Comparison of ENCODE assay signal across 20 cellular contexts in the genomic region with DNA sequence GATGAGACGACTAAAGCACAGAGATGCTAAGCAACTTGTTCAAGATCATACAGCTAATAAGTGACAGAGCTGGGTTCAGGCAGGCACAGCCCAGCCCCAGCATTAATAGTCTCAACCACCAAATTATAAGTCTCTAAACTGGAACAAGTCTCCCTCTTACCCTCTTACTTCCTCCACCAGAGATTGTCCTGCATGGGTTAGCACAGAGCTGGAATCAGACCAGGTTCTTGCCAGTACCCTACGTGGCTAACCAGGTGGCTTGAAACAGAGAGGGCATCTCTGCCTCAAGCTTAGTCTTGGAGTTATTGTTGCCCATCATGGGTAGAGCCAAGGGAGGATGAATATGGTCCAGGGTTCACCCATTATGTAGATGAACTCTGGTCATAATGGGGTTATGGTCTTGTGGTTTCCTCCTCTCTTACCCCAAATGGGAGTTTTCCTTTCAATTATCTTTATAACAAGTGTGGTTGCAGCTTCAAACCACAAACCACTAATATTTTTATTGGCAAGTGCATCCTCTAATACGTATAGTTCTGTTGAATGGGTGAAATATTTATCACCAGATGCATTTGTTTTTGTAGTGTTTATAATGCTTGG. TPM values are rescaled to one million over a fixed set of nuclear protein-coding genes. Genes with fewer than 3 reads are reported as not detected.
DNase-seq lines count a peak whose midpoint lies in the region; ATAC-seq and TF ChIP-seq lines count a peak whose summit lies in the region.
"Had no signal": no experiment of that assay in that cellular context is flagged by ENCODE, and none has a peak within 500 bp of the region (broad histone marks: within the 10 kb centered on the region; RNA-seq: fewer than 3 reads in every experiment).

No MANE protein-coding gene starts in this region.

- POLR2A ChIA-PET in naive thymus-derived CD4-positive, alpha-beta T cell (lab: Charles Lee), result no interaction called here

- no peak overlapping the region for H3K27ac Mint-ChIP-seq in naive thymus-derived CD4-positive, alpha-beta T cell

- H3K9ac ChIP-seq in mammary epithelial cell (ENCODE audit: insufficient read depth, low read length), result no peak overlapping the region

- dilution Hi-C loops in mammary epithelial cell (cut with HindIII; ENCODE audit: low sequenced_read_pairs), result no loop called here

- TF ChIP-seq CTCF in mammary epithelial cell (conservative IDR thresholded peaks at IDR 0.05 in 1 of 2, IDR thresholded peaks at IDR 0.05 in 1 of 2; ENCODE audit: extremely low read depth in 1 of 2, insufficient read depth in 1 of 2, low read depth in 1 of 2, low read length in 2 of 2) (no peak), heart left ventricle (IDR thresholded peaks at IDR 0.05) (no peak)

- H3K9me3 ChIP-seq in mammary epithelial cell (replicated peaks; ENCODE audit: insufficient read depth, low read length), result no peaks in the 10 kb centered on the region
- H3K9me3 ChIP-seq in naive thymus-derived CD4-positive, alpha-beta T cell (ENCODE audit: control insufficient read depth in 2 of 3, low read length in 3 of 3), result no peaks in the 10 kb centered on the region
- H3K9me3 ChIP-seq in heart left ventricle, result no peaks in the 10 kb centered on the region
- H3K9me3 ChIP-seq: ascending aorta, Caco-2 had no signal

- peaks cover 32% of the 10 kb centered on the region for H3K4me1 ChIP-seq in mammary epithelial cell (ENCODE audit: insufficient read depth, low read length)
- peaks cover 0 to 13% of the 10 kb centered on the region in 2 donors for H3K4me1 ChIP-seq in naive thymus-derived CD4-positive, alpha-beta T cell (ENCODE audit: control insufficient read depth in 2 of 2, insufficient read depth in 2 of 2, low read length in 2 of 2)
- H3K4me1 ChIP-seq in heart left ventricle, result peaks cover 0 to 7% (median 0%) of the 10 kb centered on the region in 12 donors

- H3K4me3 ChIP-seq in mammary epithelial cell (replicated peaks in 1 of 3; ENCODE audit: insufficient read depth in 1 of 3, low read depth in 2 of 3, low read length in 3 of 3) (no peak overlapping the region), heart left ventricle (no peak overlapping the region)
- no peak overlapping the region for H3K4me3 ChIP-seq in naive thymus-derived CD4-positive, alpha-beta T cell (ENCODE audit: low read length)
- H3K4me3 ChIP-seq: ascending aorta, dorsolateral prefrontal cortex, hepatocyte had no signal

- H4K20me1 ChIP-seq in mammary epithelial cell (ENCODE audit: insufficient read depth, low read length), result no peaks in the 10 kb centered on the region

- BruUV-seq in mammary epithelial cell (replicated peaks; lab: Mats Ljungman, UMichigan), result no TSS peak

- no peak overlapping the region for H3K4me3 Mint-ChIP-seq in naive thymus-derived CD4-positive, alpha-beta T cell
- H3K4me3 Mint-ChIP-seq: stimulated activated naive CD8-positive, alpha-beta T cell treated with anti-CD3 and anti-CD28 coated beads, Interleukin-15, amount 100 ng/mL, for 72 hours had no signal

- intact Hi-C loops in mammary epithelial cell (cut with micrococcal nuclease) (no loop called here), heart left ventricle (cut with DNase I) (loop anchor here in 2 of 10 donors (10.0 kb wide), 2 partner anchors 241 to 549 kb away; partner anchors contain the start of gene TBC1D2 (in 1 of the 2))
- intact Hi-C loops in naive thymus-derived CD4-positive, alpha-beta T cell (cut with micrococcal nuclease), result no loop called here

- 37% methylated on average over 3 of the region's 3 CpGs for WGBS in mammary epithelial cell (ENCODE audit: low coverage, missing lambda C conversion rate)
- 57 to 70% (median 67%) methylated on average over 3 of the region's 3 CpGs for WGBS in heart left ventricle, 4 donors

- H3K27ac ChIP-seq in mammary epithelial cell (ENCODE audit: insufficient read depth, low read depth, low read length) (no peak overlapping the region), heart left ventricle (no peak overlapping the region)
- no peak overlapping the region for H3K27ac ChIP-seq in naive thymus-derived CD4-positive, alpha-beta T cell (ENCODE audit: low read depth, low read length)
- H3K27ac ChIP-seq: dorsolateral prefrontal cortex had no signal

- H3K9me3 Mint-ChIP-seq in naive thymus-derived CD4-positive, alpha-beta T cell, result no peaks in the 10 kb centered on the region
- H3K9me3 Mint-ChIP-seq: stimulated activated naive CD8-positive, alpha-beta T cell treated with anti-CD3 and anti-CD28 coated beads, Interleukin-15, amount 100 ng/mL, for 72 hours had no signal

- no peaks in the 10 kb centered on the region for H3K36me3 ChIP-seq in mammary epithelial cell (ENCODE audit: insufficient read depth, low read length)
- no peaks in the 10 kb centered on the region for H3K36me3 ChIP-seq in naive thymus-derived CD4-positive, alpha-beta T cell (ENCODE audit: control insufficient read depth in 2 of 3, insufficient read depth in 3 of 3, low read length in 3 of 3)
- H3K36me3 ChIP-seq in heart left ventricle, result no peaks in the 10 kb centered on the region
- H3K36me3 ChIP-seq: ascending aorta had no signal

- CTCF ChIA-PET in mammary epithelial cell (lab: Charles Lee; ENCODE audit: low non-redundant PET), result no interaction called here
- CTCF ChIA-PET in naive thymus-derived CD4-positive, alpha-beta T cell (lab: Charles Lee), result interaction anchor here (0.6 to 1.4 kb wide), 3 partner anchors 9 to 207 kb away, joined by 3 to 5 read pairs (median 3); no protein-coding TSS in a partner anchor

- H3K4me1 Mint-ChIP-seq in naive thymus-derived CD4-positive, alpha-beta T cell, result peaks cover 0 to 28% (median 0%) of the 10 kb centered on the region in 7 donors

- H3K79me2 ChIP-seq in mammary epithelial cell (ENCODE audit: insufficient read depth, low read length), result no peaks in the 10 kb centered on the region
- H3K79me2 ChIP-seq: hepatocyte had no signal

- no peak overlapping the region for H3K4me2 ChIP-seq in mammary epithelial cell (ENCODE audit: insufficient read depth, low read depth, low read length)
- H3K4me2 ChIP-seq: hepatocyte had no signal

- H3K36me3 Mint-ChIP-seq in naive thymus-derived CD4-positive, alpha-beta T cell, result peaks cover 0 to 6% (median 0%) of the 10 kb centered on the region in 5 donors

- peaks cover 10% of the 10 kb centered on the region for H3K27me3 ChIP-seq in mammary epithelial cell (ENCODE audit: insufficient read depth, low read length)
- H3K27me3 ChIP-seq in naive thymus-derived CD4-positive, alpha-beta T cell (ENCODE audit: control insufficient read depth in 2 of 2, insufficient read depth in 2 of 2, low read length in 2 of 2), result no peaks in the 10 kb centered on the region
- peaks cover 0 to 23% (median 0%) of the 10 kb centered on the region in 9 donors for H3K27me3 ChIP-seq in heart left ventricle
- H3K27me3 ChIP-seq: ascending aorta, dorsolateral prefrontal cortex, hepatocyte had no signal

- DNase-seq in Daoy (ENCODE audit: low read depth), result peak; percentile 54
- peak; percentile 37 for DNase-seq in NOMO-1 treated with DMSO at 0.1 percent for 48 hours (lab: John Stamatoyannopoulos, UW; ENCODE audit: unreplicated experiment)
- peak; percentile 74 for DNase-seq in mammary epithelial cell
- no peak for DNase-seq in naive thymus-derived CD4-positive, alpha-beta T cell
- DNase-seq in activated effector memory CD4-positive, alpha-beta T cell treated with anti-CD3 and anti-CD28 coated beads, Interleukin-2, amount 50 U/mL, for 16 hours, result no peak
- DNase-seq in D341Med (ENCODE audit: low spot score), result no peak
- no peak for DNase-seq in heart left ventricle
- DNase-seq: activated gamma-delta T cell treated with Interleukin-2 at 50 U/mL for 16 hours; Caco-2; dorsolateral prefrontal cortex; NCI-H1092 treated with DMSO at 0.1 percent for 48 hours; NCI-H774; RPMI8226; stimulated activated CD4-positive, alpha-beta T cell treated with anti-CD3 and anti-CD28 coated beads, Interleukin-15, amount 100 ng/mL, for 24 hours; stimulated activated naive CD8-positive, alpha-beta T cell treated with anti-CD3 and anti-CD28 coated beads, Interleukin-15, amount 100 ng/mL, for 72 hours had no signal

- H3K27me3 Mint-ChIP-seq in naive thymus-derived CD4-positive, alpha-beta T cell, result peaks cover 0 to 24% (median 13%) of the 10 kb centered on the region in 5 donors

- ATAC-seq in naive thymus-derived CD4-positive, alpha-beta T cell, result peak; percentile 29
- ATAC-seq in heart left ventricle (no peak), HG03354 (IDR thresholded peaks at IDR 0.05; ENCODE audit: poor library complexity, severe bottlenecking, unreplicated experiment) (no peak)
- ATAC-seq: HCT116; HepG2; stimulated activated naive CD8-positive, alpha-beta T cell treated with anti-CD3 and anti-CD28 coated beads, Interleukin-15, amount 100 ng/mL, for 72 hours had no signal

- no peak for TF ChIP-seq POLR2A in heart left ventricle (IDR thresholded peaks at IDR 0.05)

- in situ Hi-C loops in mammary epithelial cell (cut with MboI; ENCODE audit: low sequenced_read_pairs in 2 of 2), result no loop called here

- H2AFZ ChIP-seq in mammary epithelial cell (ENCODE audit: low read depth, low read length), result no peak overlapping the region
- H2AFZ ChIP-seq: hepatocyte had no signal

RNA-seq across cellular contexts. Expression of gene XPA, which starts 8.3 kb away (rescaled TPM):
- 13.2 and 15.0 TPM in 2 replicates for total RNA-seq in Daoy (2014; rRNA removed; shearing (Covaris generic))
- 1 to 10 TPM; 3.7 to 7.6 TPM for total RNA-seq in mammary epithelial cell
- 1.4 TPM for polyA plus RNA-seq in mammary epithelial cell
- polyA minus RNA-seq in mammary epithelial cell, result not detected
- total RNA-seq in naive thymus-derived CD4-positive, alpha-beta T cell, result 10 to 100 TPM; 16.7 to 30.3 (median 23.2) TPM
- polyA plus RNA-seq in naive thymus-derived CD4-positive, alpha-beta T cell, result 10 to 100 TPM; 32.4 to 38.9 TPM
- total RNA-seq in heart left ventricle, result 10 to 100 TPM in 2 of 9 donors, 1 to 10 TPM in 7; 4.0 to 12.1 (median 9.4) TPM
- 1 to 10 TPM; 5.6 to 8.3 TPM for polyA plus RNA-seq in heart left ventricle

Comparison
In these comparisons a context has a peak if more than half of its experiments do, and no peak if none do; other contexts are left out.
1. DNase-seq: peak in Daoy (single experiment), NOMO-1 treated with DMSO at 0.1 percent for 48 hours (single experiment) and mammary epithelial cell (single experiment); none in naive thymus-derived CD4-positive, alpha-beta T cell (0 of 9), activated effector memory CD4-positive, alpha-beta T cell treated with anti-CD3 and anti-CD28 coated beads, Interleukin-2, amount 50 U/mL, for 16 hours (single experiment), D341Med (single experiment) and heart left ventricle (0 of 5).